ENCODE assay signal across 8 cellular contexts in the genomic region with DNA sequence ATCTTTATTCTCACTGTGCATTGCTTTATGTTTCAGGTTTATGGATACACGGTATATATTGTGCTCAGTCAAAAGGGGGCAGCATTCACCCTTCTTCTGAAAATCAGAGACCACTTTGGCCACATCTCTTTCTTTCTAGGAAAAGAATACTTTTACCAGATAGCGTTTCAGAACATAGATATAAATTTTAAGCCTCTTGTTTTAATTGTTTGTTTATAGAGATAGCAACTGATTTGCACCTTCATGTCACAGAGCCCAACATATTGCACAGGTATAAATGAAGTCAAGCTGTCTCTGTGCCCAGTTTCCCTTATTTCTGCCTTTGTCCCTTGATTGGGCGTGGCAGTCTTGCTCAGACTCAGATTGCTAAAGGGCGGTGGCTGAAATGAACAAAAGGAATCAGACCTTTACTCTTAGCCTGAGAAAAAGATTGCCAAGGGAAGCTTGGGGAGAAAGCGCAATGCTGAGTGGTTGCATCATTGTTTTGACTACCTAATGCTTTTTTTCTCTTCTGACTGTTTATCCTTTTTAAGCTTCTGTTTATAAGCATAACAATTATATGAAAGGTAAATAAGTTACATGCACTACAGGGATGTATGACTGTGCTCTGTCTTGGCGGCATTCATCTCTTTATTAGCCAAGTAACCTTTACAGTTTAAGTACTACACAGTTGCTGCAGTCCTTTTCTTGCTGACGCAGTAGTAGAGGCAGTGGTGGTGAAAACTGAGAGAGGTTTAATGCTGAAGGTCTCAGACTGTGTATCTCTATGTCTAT.
DNase-seq lines count a peak whose midpoint lies in the region; ATAC-seq and TF ChIP-seq lines count a peak whose summit lies in the region.

No MANE protein-coding gene starts in this region.

- no peaks in the 10 kb centered on the region for H3K9me3 ChIP-seq in Loucy (ENCODE audit: insufficient read depth, low read depth, low read length)
- no peaks in the 10 kb centered on the region for H3K9me3 ChIP-seq in Peyer's patch
- H3K9me3 ChIP-seq in lung (ENCODE audit: control insufficient read depth in 2 of 2, insufficient read depth in 1 of 2, low read length in 1 of 2) = no peaks in the 10 kb centered on the region
- H3K9me3 ChIP-seq in aorta (ENCODE audit: control insufficient read depth, low read length) = no peaks in the 10 kb centered on the region

- no peaks in the 10 kb centered on the region for H3K4me1 ChIP-seq in Loucy (ENCODE audit: insufficient read depth, low read length, poor library complexity, severe bottlenecking)
- peaks cover 0 to 5% (median 0%) of the 10 kb centered on the region in 4 donors for H3K4me1 ChIP-seq in Peyer's patch
- no peaks in the 10 kb centered on the region for H3K4me1 ChIP-seq in lung (ENCODE audit: control insufficient read depth in 2 of 2, insufficient read depth in 2 of 2, low read length in 2 of 2)
- H3K4me1 ChIP-seq in aorta (ENCODE audit: control insufficient read depth in 1 of 2, insufficient read depth in 2 of 2, low read length in 2 of 2) = no peaks in the 10 kb centered on the region

- TF ChIP-seq CTCF in Loucy (conservative IDR thresholded peaks at IDR 0.05; ENCODE audit: low read length) (peak; percentile 87), Peyer's patch (IDR thresholded peaks at IDR 0.05) (peak in 4 of 6 experiments; percentile 53 to 63 (median 58)), dorsolateral prefrontal cortex (IDR thresholded peaks at IDR 0.05 in 54 of 56, conservative IDR thresholded peaks at IDR 0.05 in 2 of 56; ENCODE audit: low read depth in 1 of 56, partially characterized antibody in 56 of 56) (peak; percentile 57 to 84 (median 72)), lung (IDR thresholded peaks at IDR 0.05; ENCODE audit: control extremely low read depth, extremely low read depth) (peak; percentile 4)

- H3F3A ChIP-seq in Loucy (ENCODE audit: low read depth) = no peaks in the 10 kb centered on the region

- no peaks in the 10 kb centered on the region for H4K20me1 ChIP-seq in Loucy (ENCODE audit: insufficient read depth, low read length, poor library complexity, severe bottlenecking)

- no peak overlapping the region for H3K27ac ChIP-seq in Peyer's patch
- no peak overlapping the region for H3K27ac ChIP-seq in dorsolateral prefrontal cortex
- H3K27ac ChIP-seq in lung (ENCODE audit: low read depth in 1 of 2, low read length in 1 of 2) = no peak overlapping the region
- H3K27ac ChIP-seq in aorta (ENCODE audit: low read depth in 1 of 2, low read length in 2 of 2) = no peak overlapping the region

- peak; percentile 56 for ATAC-seq in GM18505 (IDR thresholded peaks at IDR 0.05; ENCODE audit: unreplicated experiment)
- ATAC-seq in lung (ENCODE audit: insufficient read depth, low FRiP score) = no peak
- ATAC-seq in aorta (ENCODE audit: low FRiP score) = peak; percentile 86
- ATAC-seq in HG03571 (IDR thresholded peaks at IDR 0.05; ENCODE audit: unreplicated experiment) = no peak

- no peak overlapping the region for H3K9ac ChIP-seq in Loucy (ENCODE audit: low read depth, low read length, poor library complexity, severe bottlenecking)

- H3K36me3 ChIP-seq in Loucy (ENCODE audit: insufficient read depth, low read length) (no peaks in the 10 kb centered on the region), Peyer's patch (no peaks in the 10 kb centered on the region), lung (ENCODE audit: control insufficient read depth in 2 of 2, insufficient read depth in 2 of 2, low read length in 2 of 2) (no peaks in the 10 kb centered on the region), aorta (ENCODE audit: control insufficient read depth in 1 of 2, insufficient read depth in 2 of 2, low read length in 1 of 2) (no peaks in the 10 kb centered on the region)

- no peak overlapping the region for H3K4me3 ChIP-seq in Loucy (ENCODE audit: low read length, poor library complexity, severe bottlenecking)
- no peak overlapping the region for H3K4me3 ChIP-seq in Peyer's patch
- H3K4me3 ChIP-seq in dorsolateral prefrontal cortex = peak overlapping the region in 3 of 59 donors; percentile 2 to 24 (median 8)
- no peak overlapping the region for H3K4me3 ChIP-seq in lung
- H3K4me3 ChIP-seq in aorta (ENCODE audit: low read length in 2 of 2) = peak overlapping the region in 1 of 2 donors; percentile 26

- no peaks in the 10 kb centered on the region for H3K79me2 ChIP-seq in Loucy (ENCODE audit: insufficient read depth, low read length)

- DNase-seq in AG20443 (ENCODE audit: low spot score) = peak; percentile 57
- peak in 1 of 3 donors; percentile 58 for DNase-seq in Peyer's patch
- peak in 1 of 10 donors; percentile 42 for DNase-seq in dorsolateral prefrontal cortex
- DNase-seq in lung (ENCODE audit: low spot score) = no peak
- no peak for DNase-seq in aorta

- H3K27me3 ChIP-seq in Loucy (ENCODE audit: insufficient read depth, low read length, poor library complexity, severe bottlenecking) = no peaks in the 10 kb centered on the region
- H3K27me3 ChIP-seq in Peyer's patch = no peaks in the 10 kb centered on the region
- peaks cover 0 to 4% (median 0%) of the 10 kb centered on the region in 45 donors for H3K27me3 ChIP-seq in dorsolateral prefrontal cortex
- H3K27me3 ChIP-seq in lung (ENCODE audit: control insufficient read depth, insufficient read depth) = no peaks in the 10 kb centered on the region
- no peaks in the 10 kb centered on the region for H3K27me3 ChIP-seq in aorta (ENCODE audit: control insufficient read depth in 1 of 2, insufficient read depth in 2 of 2, low read length in 1 of 2)

- no peaks in the 10 kb centered on the region for H3K9me2 ChIP-seq in Loucy (replicated peaks; ENCODE audit: low read depth, low read length)

- no peak overlapping the region for H2AFZ ChIP-seq in Loucy (ENCODE audit: low read length)

- TF ChIP-seq POLR2A in GM18505 (IDR thresholded peaks at IDR 0.05; ENCODE audit: borderline replicate concordance, extremely low read depth, insufficient read depth, insufficient read length) (no peak), Peyer's patch (IDR thresholded peaks at IDR 0.05) (no peak)

- H3K4me2 ChIP-seq in Loucy (ENCODE audit: low read depth, low read length, poor library complexity, severe bottlenecking) = no peak overlapping the region

- intact Hi-C loops in dorsolateral prefrontal cortex (cut with DNase I) = loop anchor here (5.0 kb wide), 2 partner anchors 474 to 564 kb away; no protein-coding TSS in a partner anchor
- intact Hi-C loops in aorta (cut with DNase I) = loop anchor here (1.0 to 10.0 kb wide), 6 partner anchors 475 to 599 kb away; no protein-coding TSS in a partner anchor

- WGBS in lung, 2 donors = 33 to 34% methylated on average over 7 of the region's 7 CpGs
- WGBS in aorta, 2 donors = 13 to 17% methylated on average over 7 of the region's 7 CpGs

Comparison
In these comparisons a context has a peak if more than half of its experiments do, and no peak if none do; other contexts are left out.
1. ATAC-seq: peak in GM18505 (single experiment) and aorta (single experiment); none in lung (single experiment) and HG03571 (single experiment).
2. CTCF ChIP-seq: peak in every context shown above with its lines; median percentile 87 in Loucy; 72 in dorsolateral prefrontal cortex; 58 in Peyer's patch; 4 in lung.